ENCODE assay signal across 21 cellular contexts in genomic region chr11:36119300-36119699, GRCh38.
"Had no signal": no experiment of that assay in that cellular context is flagged by ENCODE, and none has a peak within 500 bp of the region (broad histone marks: within the 10 kb centered on the region; RNA-seq: fewer than 3 reads in every experiment).

No MANE protein-coding gene starts in this region.

- H3K9me3 Mint-ChIP-seq: dendritic cell treated with granulocyte-macrophage colony-stimulating factor and Interleukin-4, amounts not matched to agents 40 ng/mL and 50 ng/mL, for 4 days had no signal

- H3K4me1 Mint-ChIP-seq: naive thymus-derived CD8-positive, alpha-beta T cell; stimulated activated effector memory CD8-positive, alpha-beta T cell treated with anti-CD3 and anti-CD28 coated beads, Interleukin-12 subunit alpha, Interleukin-12 subunit beta, amount 100 ng/mL, for 72 hours had no signal

- DNase-seq: colonic mucosa; effector CD8-positive, alpha-beta T cell; endodermal cell; foreskin fibroblast; gastrocnemius medialis; head of caudate nucleus; left ventricle myocardium superior; lower lobe of right lung; naive thymus-derived CD8-positive, alpha-beta T cell; ovary; psoas muscle; right cardiac atrium; sigmoid colon; stimulated activated CD4-positive, alpha-beta T cell treated with anti-CD3 and anti-CD28 coated beads, Interleukin-2, amount 100 ng/mL, for 24 hours; stimulated activated CD4-positive, alpha-beta T cell treated with anti-CD3 and anti-CD28 coated beads, Interleukin-4, amount 100 ng/mL, for 24 hours; stimulated activated naive CD4-positive, alpha-beta T cell treated with Interleukin-2 at 50 U/mL for 16 hours; stomach; thyroid gland had no signal

- H3K27me3 Mint-ChIP-seq: dendritic cell treated with granulocyte-macrophage colony-stimulating factor and Interleukin-4, amounts not matched to agents 40 ng/mL and 50 ng/mL, for 4 days had no signal

- H3K4me3 ChIP-seq: colonic mucosa, gastrocnemius medialis, lower lobe of right lung, ovary, psoas muscle, sigmoid colon, stomach, thyroid gland had no signal

- H3K4me3 Mint-ChIP-seq: dendritic cell treated with granulocyte-macrophage colony-stimulating factor and Interleukin-4, amounts not matched to agents 40 ng/mL and 50 ng/mL, for 4 days; endodermal cell; naive thymus-derived CD8-positive, alpha-beta T cell; stimulated activated effector memory CD8-positive, alpha-beta T cell treated with anti-CD3 and anti-CD28 coated beads, Interleukin-12 subunit alpha, Interleukin-12 subunit beta, amount 100 ng/mL, for 72 hours had no signal

- H3K36me3 Mint-ChIP-seq: naive thymus-derived CD8-positive, alpha-beta T cell; stimulated activated effector memory CD8-positive, alpha-beta T cell treated with anti-CD3 and anti-CD28 coated beads, Interleukin-12 subunit alpha, Interleukin-12 subunit beta, amount 100 ng/mL, for 72 hours had no signal

- ATAC-seq: esophagus mucosa; gastrocnemius medialis; left ventricle myocardium superior; lower lobe of right lung; naive thymus-derived CD8-positive, alpha-beta T cell; psoas muscle; right cardiac atrium; stimulated activated effector memory CD8-positive, alpha-beta T cell treated with anti-CD3 and anti-CD28 coated beads, Interleukin-12 subunit alpha, Interleukin-12 subunit beta, amount 100 ng/mL, for 72 hours had no signal

- H3K27ac Mint-ChIP-seq: dendritic cell treated with granulocyte-macrophage colony-stimulating factor and Interleukin-4, amounts not matched to agents 40 ng/mL and 50 ng/mL, for 4 days; endodermal cell; naive thymus-derived CD8-positive, alpha-beta T cell; stimulated activated effector memory CD8-positive, alpha-beta T cell treated with anti-CD3 and anti-CD28 coated beads, Interleukin-12 subunit alpha, Interleukin-12 subunit beta, amount 100 ng/mL, for 72 hours had no signal
